1 cellular context compared by ENCODE assay signal in the genomic region with DNA sequence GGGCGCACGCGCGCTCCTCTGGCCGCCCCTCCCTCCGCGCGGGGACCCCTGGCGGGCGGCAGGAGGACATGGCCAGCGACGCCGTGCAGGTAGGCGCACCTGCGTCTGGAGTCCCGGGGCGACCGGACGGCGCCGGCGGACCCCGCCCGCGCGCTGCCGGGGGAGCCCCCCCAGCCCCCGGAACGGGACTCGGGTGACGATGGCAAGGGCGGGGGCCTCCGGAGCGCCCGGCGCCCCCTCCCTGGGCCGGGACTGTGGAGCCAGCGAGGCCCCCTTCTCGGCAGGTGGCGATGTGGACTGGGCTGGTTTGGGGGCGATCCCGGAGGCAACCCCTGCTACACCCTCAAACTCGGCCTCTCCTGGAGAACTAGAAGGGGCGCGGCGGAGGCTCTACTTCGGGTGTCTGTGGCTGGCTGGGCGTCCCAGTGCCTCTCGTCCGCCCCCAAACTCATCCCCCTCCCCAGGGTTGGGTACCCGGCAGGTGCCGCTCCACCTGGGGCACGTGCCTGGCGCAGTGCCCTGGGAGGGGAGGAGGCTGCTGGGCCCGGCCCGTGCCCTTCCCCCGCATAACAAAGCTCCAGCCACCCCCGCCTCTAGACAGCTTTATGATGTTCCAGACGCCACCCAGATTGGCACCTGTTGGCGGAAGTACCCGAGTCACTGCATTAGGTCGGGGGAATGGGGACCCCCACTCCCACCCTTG.
TF ChIP-seq lines count a peak whose summit lies in the region.

No MANE protein-coding gene starts in this region.

TF ChIP-seq in HCT116, 20 proteins besides CTCF, POLR2A, EP300 and RAD21 (continued from another document):
- TF ChIP-seq, protein P1, sequence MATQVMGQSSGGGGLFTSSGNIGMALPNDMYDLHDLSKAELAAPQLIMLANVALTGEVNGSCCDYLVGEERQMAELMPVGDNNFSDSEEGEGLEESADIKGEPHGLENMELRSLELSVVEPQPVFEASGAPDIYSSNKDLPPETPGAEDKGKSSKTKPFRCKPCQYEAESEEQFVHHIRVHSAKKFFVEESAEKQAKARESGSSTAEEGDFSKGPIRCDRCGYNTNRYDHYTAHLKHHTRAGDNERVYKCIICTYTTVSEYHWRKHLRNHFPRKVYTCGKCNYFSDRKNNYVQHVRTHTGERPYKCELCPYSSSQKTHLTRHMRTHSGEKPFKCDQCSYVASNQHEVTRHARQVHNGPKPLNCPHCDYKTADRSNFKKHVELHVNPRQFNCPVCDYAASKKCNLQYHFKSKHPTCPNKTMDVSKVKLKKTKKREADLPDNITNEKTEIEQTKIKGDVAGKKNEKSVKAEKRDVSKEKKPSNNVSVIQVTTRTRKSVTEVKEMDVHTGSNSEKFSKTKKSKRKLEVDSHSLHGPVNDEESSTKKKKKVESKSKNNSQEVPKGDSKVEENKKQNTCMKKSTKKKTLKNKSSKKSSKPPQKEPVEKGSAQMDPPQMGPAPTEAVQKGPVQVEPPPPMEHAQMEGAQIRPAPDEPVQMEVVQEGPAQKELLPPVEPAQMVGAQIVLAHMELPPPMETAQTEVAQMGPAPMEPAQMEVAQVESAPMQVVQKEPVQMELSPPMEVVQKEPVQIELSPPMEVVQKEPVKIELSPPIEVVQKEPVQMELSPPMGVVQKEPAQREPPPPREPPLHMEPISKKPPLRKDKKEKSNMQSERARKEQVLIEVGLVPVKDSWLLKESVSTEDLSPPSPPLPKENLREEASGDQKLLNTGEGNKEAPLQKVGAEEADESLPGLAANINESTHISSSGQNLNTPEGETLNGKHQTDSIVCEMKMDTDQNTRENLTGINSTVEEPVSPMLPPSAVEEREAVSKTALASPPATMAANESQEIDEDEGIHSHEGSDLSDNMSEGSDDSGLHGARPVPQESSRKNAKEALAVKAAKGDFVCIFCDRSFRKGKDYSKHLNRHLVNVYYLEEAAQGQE (IDR thresholded peaks at IDR 0.05; ENCODE audit: low read depth): no peak
- TF ChIP-seq JUND (IDR thresholded peaks at IDR 0.05) (no peak), YY1 (IDR thresholded peaks at IDR 0.05; ENCODE audit: extremely low read depth, insufficient replicate concordance, low read depth, low read length) (no peak), ZNF274 (IDR thresholded peaks at IDR 0.05; ENCODE audit: low read depth, low read length) (no peak), POLR2AphosphoS5 (IDR thresholded peaks at IDR 0.05; ENCODE audit: low read depth, low read length) (peak; percentile 46), EGR1 (IDR thresholded peaks at IDR 0.05; ENCODE audit: low read depth) (peak; percentile 83), CBX3 (IDR thresholded peaks at IDR 0.05; ENCODE audit: low read depth) (no peak), ZFX (IDR thresholded peaks at IDR 0.05) (peak; percentile 70; the same call in 1 of the 2 replicates), ELF1 (IDR thresholded peaks at IDR 0.05; ENCODE audit: borderline replicate concordance, low read depth) (no peak), SRF (IDR thresholded peaks at IDR 0.05; ENCODE audit: low read depth) (no peak), TCF7L2 (IDR thresholded peaks at IDR 0.05; ENCODE audit: borderline replicate concordance, extremely low read depth, insufficient read depth, insufficient read length) (peak; percentile 11), CEBPB (IDR thresholded peaks at IDR 0.05; ENCODE audit: low read depth) (no peak), SIN3A (IDR thresholded peaks at IDR 0.05; ENCODE audit: low read depth) (peak; percentile 59; the same call in 1 of the 2 replicates)
- TF ChIP-seq, protein P2, sequence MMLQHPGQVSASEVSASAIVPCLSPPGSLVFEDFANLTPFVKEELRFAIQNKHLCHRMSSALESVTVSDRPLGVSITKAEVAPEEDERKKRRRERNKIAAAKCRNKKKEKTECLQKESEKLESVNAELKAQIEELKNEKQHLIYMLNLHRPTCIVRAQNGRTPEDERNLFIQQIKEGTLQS (IDR thresholded peaks at IDR 0.05): no peak
- TF ChIP-seq, protein P3, sequence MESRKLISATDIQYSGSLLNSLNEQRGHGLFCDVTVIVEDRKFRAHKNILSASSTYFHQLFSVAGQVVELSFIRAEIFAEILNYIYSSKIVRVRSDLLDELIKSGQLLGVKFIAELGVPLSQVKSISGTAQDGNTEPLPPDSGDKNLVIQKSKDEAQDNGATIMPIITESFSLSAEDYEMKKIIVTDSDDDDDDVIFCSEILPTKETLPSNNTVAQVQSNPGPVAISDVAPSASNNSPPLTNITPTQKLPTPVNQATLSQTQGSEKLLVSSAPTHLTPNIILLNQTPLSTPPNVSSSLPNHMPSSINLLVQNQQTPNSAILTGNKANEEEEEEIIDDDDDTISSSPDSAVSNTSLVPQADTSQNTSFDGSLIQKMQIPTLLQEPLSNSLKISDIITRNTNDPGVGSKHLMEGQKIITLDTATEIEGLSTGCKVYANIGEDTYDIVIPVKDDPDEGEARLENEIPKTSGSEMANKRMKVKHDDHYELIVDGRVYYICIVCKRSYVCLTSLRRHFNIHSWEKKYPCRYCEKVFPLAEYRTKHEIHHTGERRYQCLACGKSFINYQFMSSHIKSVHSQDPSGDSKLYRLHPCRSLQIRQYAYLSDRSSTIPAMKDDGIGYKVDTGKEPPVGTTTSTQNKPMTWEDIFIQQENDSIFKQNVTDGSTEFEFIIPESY (IDR thresholded peaks at IDR 0.05; ENCODE audit: extremely low read depth, insufficient replicate concordance, low read length): no peak
